ENCODE assay signal across 8 cellular contexts in the genomic region with DNA sequence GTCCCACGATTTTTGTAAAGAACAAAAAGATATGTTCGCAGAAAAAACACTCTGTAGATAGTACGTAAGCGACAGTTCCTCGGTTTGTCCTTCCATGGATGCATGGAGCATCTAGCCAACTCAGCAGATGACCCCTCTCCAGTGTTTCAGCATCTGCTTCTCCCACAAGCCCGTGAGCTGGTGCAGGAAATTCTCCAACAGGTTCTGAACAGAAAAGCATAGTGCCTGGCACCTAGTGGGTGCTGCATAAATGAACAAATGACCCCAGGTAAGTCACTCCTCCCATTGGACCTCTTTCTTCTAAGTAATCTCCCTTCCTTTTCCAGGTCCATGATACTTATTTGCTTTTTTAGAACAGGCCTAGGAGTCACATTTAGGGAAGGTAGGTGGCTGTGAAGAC.
A peak's percentile ranks its signal among the peaks of the same experiment; 100 is the strongest.
DNase-seq lines count a peak whose midpoint lies in the region; ATAC-seq and TF ChIP-seq lines count a peak whose summit lies in the region.

No MANE protein-coding gene starts in this region.

- no peak for TF ChIP-seq CTCF in C4-2B (conservative IDR thresholded peaks at IDR 0.05)
- TF ChIP-seq CTCF in LNCaP clone FGC (IDR thresholded peaks at IDR 0.05; ENCODE audit: control insufficient read depth, extremely low read depth, insufficient read depth) = no peak

- POLR2A ChIA-PET in HEK293T (lab: Yijun Ruan, JAX) = interaction anchor here (1.0 to 3.5 kb wide), 6 partner anchors 10 to 108 kb away, joined by 3 to 20 read pairs (median 4); a partner anchor contains a TSS

- H3K4me1 ChIP-seq in duodenal mucosa (ENCODE audit: control insufficient read depth in 1 of 2, insufficient read depth in 2 of 2, low read length in 2 of 2) (peaks cover 26 to 27% of the 10 kb centered on the region in 2 donors), neuron (ENCODE audit: insufficient read depth, low read length) (peaks cover 43% of the 10 kb centered on the region)

- H3K4me3 ChIP-seq in LNCaP clone FGC (ENCODE audit: low read depth, low read length) (peak overlapping the region; percentile 51), duodenal mucosa (ENCODE audit: low read depth in 1 of 2, low read length in 2 of 2) (peak overlapping the region; percentile 54 to 79), neuron (ENCODE audit: low read length) (peak overlapping the region; percentile 97)

- peak overlapping the region; percentile 99 for H3K27ac ChIP-seq in C4-2B
- no peak overlapping the region for H3K27ac ChIP-seq in duodenal mucosa (ENCODE audit: low read depth, low read length)

- no peak for ATAC-seq in GM21360 (IDR thresholded peaks at IDR 0.05; ENCODE audit: unreplicated experiment)

- no peak for DNase-seq in LNCaP clone FGC (ENCODE audit: low read depth)
- DNase-seq in HEK293T (ENCODE audit: extremely low spot score) = no peak
- no peak for DNase-seq in DMS153 (lab: John Stamatoyannopoulos, UW)
- DNase-seq in NOMO-1 treated with DMSO at 0.1 percent for 48 hours (lab: John Stamatoyannopoulos, UW; ENCODE audit: unreplicated experiment) = no peak

- H3K36me3 ChIP-seq in duodenal mucosa (ENCODE audit: control insufficient read depth in 1 of 2, insufficient read depth in 2 of 2, low read length in 2 of 2) (no peaks in the 10 kb centered on the region), neuron (ENCODE audit: insufficient read depth, low read length) (peaks cover 2% of the 10 kb centered on the region)

- CTCF ChIA-PET in HEK293T (lab: Yijun Ruan, JAX) = no interaction called here

- H2AFZ ChIP-seq in neuron (ENCODE audit: low read depth, low read length) = peak overlapping the region; percentile 79

- H3K9ac ChIP-seq in duodenal mucosa (ENCODE audit: low read depth in 1 of 2, low read length in 2 of 2) = peak overlapping the region in 1 of 2 donors; percentile 51

- H3K9me3 ChIP-seq in duodenal mucosa (ENCODE audit: control insufficient read depth in 1 of 2, low read length in 2 of 2) (no peaks in the 10 kb centered on the region), neuron (ENCODE audit: low read length) (no peaks in the 10 kb centered on the region)

- no peaks in the 10 kb centered on the region for H3K27me3 ChIP-seq in duodenal mucosa (ENCODE audit: control insufficient read depth in 1 of 2, insufficient read depth in 2 of 2, low read length in 2 of 2)
- peaks cover 8% of the 10 kb centered on the region for H3K27me3 ChIP-seq in neuron (ENCODE audit: insufficient read depth, low read length)

TF ChIP-seq in HEK293T, 16 proteins besides CTCF, POLR2A, EP300 and RAD21:
- TF ChIP-seq NFRKB (IDR thresholded peaks at IDR 0.05) = no peak
- no peak for TF ChIP-seq HDGF (IDR thresholded peaks at IDR 0.05; ENCODE audit: borderline replicate concordance)
- TF ChIP-seq BHLHE40 (IDR thresholded peaks at IDR 0.05; ENCODE audit: borderline replicate concordance) = no peak
- TF ChIP-seq, protein P1, sequence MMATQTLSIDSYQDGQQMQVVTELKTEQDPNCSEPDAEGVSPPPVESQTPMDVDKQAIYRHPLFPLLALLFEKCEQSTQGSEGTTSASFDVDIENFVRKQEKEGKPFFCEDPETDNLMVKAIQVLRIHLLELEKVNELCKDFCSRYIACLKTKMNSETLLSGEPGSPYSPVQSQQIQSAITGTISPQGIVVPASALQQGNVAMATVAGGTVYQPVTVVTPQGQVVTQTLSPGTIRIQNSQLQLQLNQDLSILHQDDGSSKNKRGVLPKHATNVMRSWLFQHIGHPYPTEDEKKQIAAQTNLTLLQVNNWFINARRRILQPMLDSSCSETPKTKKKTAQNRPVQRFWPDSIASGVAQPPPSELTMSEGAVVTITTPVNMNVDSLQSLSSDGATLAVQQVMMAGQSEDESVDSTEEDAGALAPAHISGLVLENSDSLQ (IDR thresholded peaks at IDR 0.05) = no peak
- TF ChIP-seq TARDBP (IDR thresholded peaks at IDR 0.05) = no peak
- TF ChIP-seq CTBP1 (IDR thresholded peaks at IDR 0.05; ENCODE audit: borderline replicate concordance) = no peak
- TF ChIP-seq SUZ12 (IDR thresholded peaks at IDR 0.05) = no peak
- TF ChIP-seq LEF1 (IDR thresholded peaks at IDR 0.05; ENCODE audit: borderline replicate concordance) = no peak
- TF ChIP-seq FOXM1 (IDR thresholded peaks at IDR 0.05; ENCODE audit: borderline replicate concordance) = no peak
- TF ChIP-seq ELF4 (IDR thresholded peaks at IDR 0.05) = no peak
- TF ChIP-seq L3MBTL2 (conservative IDR thresholded peaks at IDR 0.05) = no peak
